12 cellular contexts compared by ENCODE assay signal in the genomic region with DNA sequence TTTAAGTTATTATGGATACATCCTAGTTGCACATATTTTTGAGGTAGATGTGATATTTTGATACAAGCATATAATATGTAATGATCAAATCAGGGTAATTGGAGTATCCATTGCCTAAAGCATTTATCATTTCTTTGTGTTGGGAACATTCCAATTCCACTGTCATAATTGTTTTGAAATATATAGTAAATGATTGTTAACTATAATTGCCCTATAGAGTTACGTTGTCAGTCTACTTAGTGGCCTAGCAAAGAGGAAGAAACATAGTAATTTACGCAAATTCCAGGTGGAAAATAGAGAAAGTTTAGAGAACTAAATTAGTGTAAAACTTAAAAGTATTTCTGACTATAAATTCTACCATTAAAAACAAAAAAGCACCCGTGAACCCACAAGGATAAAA. TPM values are rescaled to one million over a fixed set of nuclear protein-coding genes. Genes with fewer than 3 reads are reported as not detected.
DNase-seq lines count a peak whose midpoint lies in the region; ATAC-seq and TF ChIP-seq lines count a peak whose summit lies in the region.
"Had no signal": no experiment of that assay in that cellular context is flagged by ENCODE, and none has a peak within 500 bp of the region (broad histone marks: within the 10 kb centered on the region; RNA-seq: fewer than 3 reads in every experiment).

No MANE protein-coding gene starts in this region.

- no peak overlapping the region for H3K4me3 Mint-ChIP-seq in activated naive CD4-positive, alpha-beta T cell treated with anti-CD3 and anti-CD28 coated beads, Interleukin-2, amount 50 U/mL, for 24 hours
- H3K4me3 Mint-ChIP-seq in activated T-helper 2 cell treated with anti-CD3 and anti-CD28 coated beads, Interferon-gamma antibody, Interleukin-2, Interleukin-4, amounts not matched to agents 10 μg/mL and 5 μg/mL and 100 μg/mL, durations not matched to agents 14 hours and 24 hours and 36 hours (ENCODE audit: low read depth), result no peak overlapping the region
- peak overlapping the region; percentile 56 for H3K4me3 Mint-ChIP-seq in natural killer cell

- H3K4me2 ChIP-seq in MM.1S (ENCODE audit: low read depth, low read length), result peak overlapping the region; percentile 37; the same call in 1 of the 2 replicates

- H3K9me3 Mint-ChIP-seq in activated naive CD4-positive, alpha-beta T cell treated with anti-CD3 and anti-CD28 coated beads, Interleukin-2, amount 50 U/mL, for 24 hours, result no peaks in the 10 kb centered on the region
- H3K9me3 Mint-ChIP-seq in activated naive CD4-positive, alpha-beta T cell treated with anti-CD3 and anti-CD28 coated beads, Interleukin-2, amount 50 U/mL, for 72 hours, result no peaks in the 10 kb centered on the region
- H3K9me3 Mint-ChIP-seq in activated T-helper 2 cell treated with anti-CD3 and anti-CD28 coated beads, Interferon-gamma antibody, Interleukin-2, Interleukin-4, amounts not matched to agents 10 μg/mL and 5 μg/mL and 100 μg/mL, durations not matched to agents 14 hours and 24 hours and 36 hours, result no peaks in the 10 kb centered on the region
- H3K9me3 Mint-ChIP-seq in natural killer cell, result no peaks in the 10 kb centered on the region

- peaks cover 53% of the 10 kb centered on the region for H3K4me1 ChIP-seq in MM.1S (ENCODE audit: low read length)

- H3F3A ChIP-seq in MM.1S (ENCODE audit: insufficient read depth, low read length), result peaks cover 48% of the 10 kb centered on the region

- H3K27ac Mint-ChIP-seq in activated naive CD4-positive, alpha-beta T cell treated with anti-CD3 and anti-CD28 coated beads, Interleukin-2, amount 50 U/mL, for 24 hours, result peak overlapping the region; percentile 46
- H3K27ac Mint-ChIP-seq in activated naive CD4-positive, alpha-beta T cell treated with anti-CD3 and anti-CD28 coated beads, Interleukin-2, amount 50 U/mL, for 72 hours, result no peak overlapping the region
- peak overlapping the region; percentile 30 for H3K27ac Mint-ChIP-seq in activated T-helper 2 cell treated with anti-CD3 and anti-CD28 coated beads, Interferon-gamma antibody, Interleukin-2, Interleukin-4, amounts not matched to agents 10 μg/mL and 5 μg/mL and 100 μg/mL, durations not matched to agents 14 hours and 24 hours and 36 hours
- peak overlapping the region; percentile 52 to 78 for H3K27ac Mint-ChIP-seq in natural killer cell

- no peaks in the 10 kb centered on the region for H3K27me3 ChIP-seq in MM.1S (replicated peaks; ENCODE audit: insufficient read depth, low read length)

- peaks cover 17% of the 10 kb centered on the region for H3K36me3 ChIP-seq in MM.1S (replicated peaks; ENCODE audit: insufficient read depth, low read length)

- no peak for DNase-seq in activated naive CD4-positive, alpha-beta T cell treated with anti-CD3 and anti-CD28 coated beads, Interleukin-2, amount 50 U/mL, for 72 hours (ENCODE audit: low spot score in 2 of 2)
- DNase-seq in MM.1S (no peak), natural killer cell (no peak), medulla oblongata (ENCODE audit: extremely low spot score) (no peak), GM19238 (ENCODE audit: insufficient read length, low spot score) (no peak)
- DNase-seq in activated T-helper 2 cell treated with anti-CD3 and anti-CD28 coated beads, Interferon-gamma antibody, Interleukin-2, Interleukin-4, amounts not matched to agents 10 μg/mL and 5 μg/mL and 100 μg/mL, durations not matched to agents 14 hours and 24 hours and 36 hours (ENCODE audit: low spot score), result no peak
- DNase-seq: Calu3, GOT3 had no signal

- TF ChIP-seq CTCF in MM.1S (IDR thresholded peaks at IDR 0.05; ENCODE audit: low read length), result no peak
- no peak for TF ChIP-seq CTCF in natural killer cell (IDR thresholded peaks at IDR 0.05)

- H3K79me2 ChIP-seq in MM.1S (ENCODE audit: low read length), result peaks cover 86% of the 10 kb centered on the region

- H3K4me1 Mint-ChIP-seq in activated naive CD4-positive, alpha-beta T cell treated with anti-CD3 and anti-CD28 coated beads, Interleukin-2, amount 50 U/mL, for 24 hours, result peaks cover 45% of the 10 kb centered on the region
- peaks cover 18% of the 10 kb centered on the region for H3K4me1 Mint-ChIP-seq in activated T-helper 2 cell treated with anti-CD3 and anti-CD28 coated beads, Interferon-gamma antibody, Interleukin-2, Interleukin-4, amounts not matched to agents 10 μg/mL and 5 μg/mL and 100 μg/mL, durations not matched to agents 14 hours and 24 hours and 36 hours (ENCODE audit: low read depth)
- H3K4me1 Mint-ChIP-seq in natural killer cell, result peaks cover 9 to 19% of the 10 kb centered on the region in 2 donors

- H3K9ac ChIP-seq in MM.1S (ENCODE audit: low read length), result no peak overlapping the region

- H3K4me3 ChIP-seq in MM.1S (ENCODE audit: low read length), result no peak overlapping the region

- intact Hi-C loops in activated T-helper 2 cell treated with anti-CD3 and anti-CD28 coated beads, Interferon-gamma antibody, Interleukin-2, Interleukin-4, amounts not matched to agents 10 μg/mL and 5 μg/mL and 100 μg/mL, durations not matched to agents 14 hours and 24 hours and 36 hours (cut with micrococcal nuclease), result loop anchor here (5.0 to 10.0 kb wide), 3 partner anchors 107 to 733 kb away; no protein-coding TSS in a partner anchor
- intact Hi-C loops in natural killer cell (cut with micrococcal nuclease), result loop anchor here (2.0 to 5.0 kb wide), 2 partner anchors 425 to 733 kb away; no protein-coding TSS in a partner anchor

- no peaks in the 10 kb centered on the region for H3K27me3 Mint-ChIP-seq in activated naive CD4-positive, alpha-beta T cell treated with anti-CD3 and anti-CD28 coated beads, Interleukin-2, amount 50 U/mL, for 24 hours
- no peaks in the 10 kb centered on the region for H3K27me3 Mint-ChIP-seq in activated T-helper 2 cell treated with anti-CD3 and anti-CD28 coated beads, Interferon-gamma antibody, Interleukin-2, Interleukin-4, amounts not matched to agents 10 μg/mL and 5 μg/mL and 100 μg/mL, durations not matched to agents 14 hours and 24 hours and 36 hours (ENCODE audit: low read depth)
- H3K27me3 Mint-ChIP-seq in natural killer cell (ENCODE audit: low read depth in 2 of 2), result no peaks in the 10 kb centered on the region

- H3K9me2 ChIP-seq in MM.1S (replicated peaks; ENCODE audit: insufficient read depth, low read length), result no peaks in the 10 kb centered on the region

- H3K27ac ChIP-seq in MM.1S (ENCODE audit: low read length), result no peak overlapping the region
- H3K27ac ChIP-seq: C4-2B, RWPE1 had no signal

- no peaks in the 10 kb centered on the region for H4K20me1 ChIP-seq in MM.1S (ENCODE audit: insufficient read depth, low read length)

- H2AFZ ChIP-seq in MM.1S (ENCODE audit: low read length), result no peak overlapping the region

- ATAC-seq in activated naive CD4-positive, alpha-beta T cell treated with anti-CD3 and anti-CD28 coated beads, Interleukin-2, amount 50 U/mL, for 72 hours, result no peak
- ATAC-seq in natural killer cell (no peak), HG02642 (IDR thresholded peaks at IDR 0.05; ENCODE audit: poor library complexity, unreplicated experiment) (no peak)

- H3K9me3 ChIP-seq in MM.1S (replicated peaks; ENCODE audit: insufficient read depth, low read length), result no peaks in the 10 kb centered on the region

- peaks cover 17% of the 10 kb centered on the region for H3K36me3 Mint-ChIP-seq in activated naive CD4-positive, alpha-beta T cell treated with anti-CD3 and anti-CD28 coated beads, Interleukin-2, amount 50 U/mL, for 24 hours
- peaks cover 0 to 25% of the 10 kb centered on the region in 2 donors for H3K36me3 Mint-ChIP-seq in activated naive CD4-positive, alpha-beta T cell treated with anti-CD3 and anti-CD28 coated beads, Interleukin-2, amount 50 U/mL, for 72 hours
- peaks cover 33% of the 10 kb centered on the region for H3K36me3 Mint-ChIP-seq in activated T-helper 2 cell treated with anti-CD3 and anti-CD28 coated beads, Interferon-gamma antibody, Interleukin-2, Interleukin-4, amounts not matched to agents 10 μg/mL and 5 μg/mL and 100 μg/mL, durations not matched to agents 14 hours and 24 hours and 36 hours (ENCODE audit: low read depth)
- no peaks in the 10 kb centered on the region for H3K36me3 Mint-ChIP-seq in natural killer cell

RNA-seq across cellular contexts. Expression of gene NXPE3, which starts 24.9 kb away (rescaled TPM):
- 10 to 100 TPM; 17.3 to 21.4 TPM for total RNA-seq in activated naive CD4-positive, alpha-beta T cell treated with anti-CD3 and anti-CD28 coated beads, Interleukin-2, amount 50 U/mL, for 72 hours
- total RNA-seq in activated T-helper 2 cell treated with anti-CD3 and anti-CD28 coated beads, Interferon-gamma antibody, Interleukin-2, Interleukin-4, amounts not matched to agents 10 μg/mL and 5 μg/mL and 100 μg/mL, durations not matched to agents 14 hours and 24 hours and 36 hours, result 18.1 and 21.2 TPM in 2 replicates
- 10 to 100 TPM; 17.0 to 27.1 (median 21.1) TPM for total RNA-seq in natural killer cell

RNA-seq across cellular contexts. Expression of gene NFKBIZ, which starts 45.4 kb away (rescaled TPM):
- total RNA-seq in activated naive CD4-positive, alpha-beta T cell treated with anti-CD3 and anti-CD28 coated beads, Interleukin-2, amount 50 U/mL, for 72 hours, result 10 to 100 TPM; 57.3 to 62.6 TPM
- 122 and 140 TPM in 2 replicates for total RNA-seq in activated T-helper 2 cell treated with anti-CD3 and anti-CD28 coated beads, Interferon-gamma antibody, Interleukin-2, Interleukin-4, amounts not matched to agents 10 μg/mL and 5 μg/mL and 100 μg/mL, durations not matched to agents 14 hours and 24 hours and 36 hours
- total RNA-seq in natural killer cell, result 100 to 1,000 TPM; 510 to 811 (median 774) TPM

Comparison
In these comparisons a context has a peak if more than half of its experiments do, and no peak if none do; other contexts are left out.
1. H3K27ac Mint-ChIP-seq: peak in activated naive CD4-positive, alpha-beta T cell treated with anti-CD3 and anti-CD28 coated beads, Interleukin-2, amount 50 U/mL, for 24 hours (single experiment), activated T-helper 2 cell treated with anti-CD3 and anti-CD28 coated beads, Interferon-gamma antibody, Interleukin-2, Interleukin-4, amounts not matched to agents 10 μg/mL and 5 μg/mL and 100 μg/mL, durations not matched to agents 14 hours and 24 hours and 36 hours (single experiment) and natural killer cell (2 of 2); none in activated naive CD4-positive, alpha-beta T cell treated with anti-CD3 and anti-CD28 coated beads, Interleukin-2, amount 50 U/mL, for 72 hours (0 of 2).